ENCODE assay signal across 8 cellular contexts in the genomic region with DNA sequence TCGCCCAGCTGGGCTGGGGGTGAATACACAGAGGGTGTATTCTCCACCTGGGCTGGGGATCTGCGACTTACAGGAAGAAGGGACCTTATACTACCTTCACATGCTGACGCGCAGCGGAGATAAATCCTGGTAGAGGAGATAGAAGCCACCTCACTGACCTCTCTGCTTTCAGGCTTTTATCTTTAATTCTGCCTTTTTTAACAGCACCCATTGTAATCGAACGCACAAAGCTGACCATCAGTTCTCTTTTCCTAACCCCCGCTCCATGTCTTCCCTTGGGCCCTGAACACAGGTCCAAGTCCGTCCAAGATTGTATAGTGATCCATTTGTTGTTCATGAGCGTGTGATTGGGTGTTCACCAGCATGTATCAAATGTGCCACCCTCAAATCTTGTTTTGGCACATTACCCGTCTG. TPM values are rescaled to one million over a fixed set of nuclear protein-coding genes. Genes with fewer than 3 reads are reported as not detected.
DNase-seq lines count a peak whose midpoint lies in the region; ATAC-seq and TF ChIP-seq lines count a peak whose summit lies in the region.

No MANE protein-coding gene starts in this region.

- DNase-seq in left ventricle myocardium inferior = no peak
- DNase-seq in cardiac septum (ENCODE audit: low spot score) = no peak
- no peak for DNase-seq in breast epithelium (ENCODE audit: low spot score in 2 of 2)
- DNase-seq in NCI-H2107 (lab: John Stamatoyannopoulos, UW) = no peak
- DNase-seq in dermis blood vessel endothelial cell = no peak
- no peak for DNase-seq in NCI-H82 (lab: John Stamatoyannopoulos, UW)

- peak overlapping the region; percentile 99 for H3K27ac ChIP-seq in left ventricle myocardium inferior (replicated peaks)
- peak overlapping the region; percentile 89 to 97 for H3K27ac ChIP-seq in breast epithelium
- H3K27ac ChIP-seq in mucosa of rectum (ENCODE audit: low read depth in 2 of 2, low read length in 2 of 2) = peak overlapping the region; percentile 87 to 95

- H3K4me3 ChIP-seq in left ventricle myocardium inferior (peak overlapping the region; percentile 89), breast epithelium (peak overlapping the region; percentile 86 to 91 (median 89)), mucosa of rectum (ENCODE audit: low read length in 2 of 2) (peak overlapping the region; percentile 71 to 81)

- no peak for TF ChIP-seq CTCF in left ventricle myocardium inferior (IDR thresholded peaks at IDR 0.05; ENCODE audit: borderline replicate concordance)
- TF ChIP-seq CTCF in breast epithelium (IDR thresholded peaks at IDR 0.05) = peak in 1 of 3 donors; percentile 1

- H3K9me3 ChIP-seq in left ventricle myocardium inferior (replicated peaks) (no peaks in the 10 kb centered on the region), breast epithelium (no peaks in the 10 kb centered on the region), mucosa of rectum (ENCODE audit: control insufficient read depth in 2 of 2, low read length in 2 of 2) (no peaks in the 10 kb centered on the region)

- no peaks in the 10 kb centered on the region for H3K27me3 ChIP-seq in left ventricle myocardium inferior (ENCODE audit: low read depth)
- no peaks in the 10 kb centered on the region for H3K27me3 ChIP-seq in breast epithelium
- no peaks in the 10 kb centered on the region for H3K27me3 ChIP-seq in mucosa of rectum (ENCODE audit: control insufficient read depth in 2 of 2, insufficient read depth in 2 of 2, low read length in 2 of 2)

- intact Hi-C loops in left ventricle myocardium inferior (cut with micrococcal nuclease) (no loop called here), cardiac septum (cut with DNase I) (loop anchor here (1.0 to 2.0 kb wide), 2 partner anchors 9 to 63 kb away; partner anchors contain the start of gene ANAPC15), breast epithelium (cut with DNase I; ENCODE audit: low total_unique reads) (no loop called here)

- H3K36me3 ChIP-seq in left ventricle myocardium inferior = peaks cover 17% of the 10 kb centered on the region
- no peaks in the 10 kb centered on the region for H3K36me3 ChIP-seq in breast epithelium
- peaks cover 10 to 16% of the 10 kb centered on the region in 2 donors for H3K36me3 ChIP-seq in mucosa of rectum (ENCODE audit: control insufficient read depth in 2 of 2, insufficient read depth in 2 of 2, low read length in 2 of 2)

- ATAC-seq in GM18909 (IDR thresholded peaks at IDR 0.05; ENCODE audit: poor library complexity, unreplicated experiment) = no peak

- peak overlapping the region; percentile 48 to 58 for H3K9ac ChIP-seq in mucosa of rectum (ENCODE audit: low read depth in 1 of 2, low read length in 2 of 2)

- TF ChIP-seq POLR2A in breast epithelium (IDR thresholded peaks at IDR 0.05) = no peak

- H3K4me1 ChIP-seq in left ventricle myocardium inferior (peaks cover 49% of the 10 kb centered on the region), breast epithelium (peaks cover 10 to 19% of the 10 kb centered on the region in 2 donors), mucosa of rectum (ENCODE audit: control insufficient read depth in 2 of 2, insufficient read depth in 2 of 2, low read length in 2 of 2) (peaks cover 24 to 25% of the 10 kb centered on the region in 2 donors)

RNA-seq across cellular contexts. Expression of gene LAMTOR1, which starts 0.7 kb away (rescaled TPM):
- 82.0 TPM for total RNA-seq in left ventricle myocardium inferior
- total RNA-seq in cardiac septum = 79.3 TPM
- total RNA-seq in breast epithelium = 100 to 1,000 TPM in 2 of 3 donors, 10 to 100 TPM in 1; 87.2 to 120 (median 112) TPM
- 100 and 111 TPM in 2 replicates for total RNA-seq in dermis blood vessel endothelial cell

RNA-seq across cellular contexts. Expression of gene TOMT, which starts 2.0 kb away (rescaled TPM):
- not detected for total RNA-seq in left ventricle myocardium inferior
- total RNA-seq in cardiac septum = not detected
- not detected for total RNA-seq in breast epithelium
- not detected in 2 replicates for total RNA-seq in dermis blood vessel endothelial cell

RNA-seq across cellular contexts. Expression of gene ANAPC15, which starts 8.7 kb away (rescaled TPM):
- total RNA-seq in left ventricle myocardium inferior (43.9 TPM), cardiac septum (46.4 TPM), breast epithelium (10 to 100 TPM; 12.1 to 22.4 (median 21.4) TPM), dermis blood vessel endothelial cell (24.7 and 26.8 TPM in 2 replicates)

RNA-seq across cellular contexts. Expression of gene LRRC51, which starts 23.1 kb away (rescaled TPM):
- total RNA-seq in left ventricle myocardium inferior (3.5 TPM), cardiac septum (4.2 TPM), breast epithelium (100 to 1,000 TPM in 1 of 3 donors, 10 to 100 TPM in 2; 14.9 to 103 (median 17.1) TPM), dermis blood vessel endothelial cell (2.8 and 7.8 TPM in 2 replicates)

RNA-seq across cellular contexts. Expression of gene NUMA1, which starts 23.4 kb away (rescaled TPM):
- total RNA-seq in left ventricle myocardium inferior (82.5 TPM), cardiac septum (86.0 TPM), breast epithelium (100 to 1,000 TPM; 240 to 412 (median 283) TPM), dermis blood vessel endothelial cell (151 and 225 TPM in 2 replicates)
